Comparison of ENCODE assay signal across 14 cellular contexts in the genomic region with DNA sequence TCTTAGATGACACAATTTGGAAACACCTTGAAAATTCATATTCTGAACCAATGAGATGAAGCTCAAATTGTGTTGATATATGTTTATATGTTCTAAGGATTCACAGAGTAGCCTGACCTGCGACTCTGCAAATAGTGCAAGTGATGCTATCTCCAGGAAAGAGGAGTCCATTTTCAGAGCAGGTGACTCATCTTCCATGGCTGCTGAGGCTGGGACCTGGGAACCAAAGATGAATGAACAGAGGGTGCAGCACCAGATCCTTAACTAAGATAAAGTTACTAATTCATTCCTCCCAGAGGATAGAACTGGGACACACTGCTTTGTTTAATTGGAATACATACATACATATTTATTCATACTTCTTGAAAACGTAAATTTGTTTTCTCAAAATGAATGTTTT.
DNase-seq lines count a peak whose midpoint lies in the region; FAIRE-seq and TF ChIP-seq lines count a peak whose summit lies in the region.
"Had no signal": no experiment of that assay in that cellular context is flagged by ENCODE, and none has a peak within 500 bp of the region (broad histone marks: within the 10 kb centered on the region; RNA-seq: fewer than 3 reads in every experiment).

No MANE protein-coding gene starts in this region.

- DNase-seq in A172 (ENCODE audit: low spot score) = peak; percentile 66
- DNase-seq in ELR (ENCODE audit: low read depth) = peak; percentile 80
- DNase-seq in RCC 7860 (ENCODE audit: low spot score) = peak; percentile 79
- DNase-seq in fibroblast of villous mesenchyme (ENCODE audit: low read depth) = peak; percentile 36
- DNase-seq in adrenal gland = no peak
- DNase-seq in NCI-H524 (lab: John Stamatoyannopoulos, UW) = no peak
- DNase-seq in NCI-H1694 treated with DMSO at 0.1 percent for 48 hours (lab: John Stamatoyannopoulos, UW) = no peak
- DNase-seq in NCI-H2081 (lab: John Stamatoyannopoulos, UW) = no peak
- DNase-seq: activated CD4-positive, CD25-positive, alpha-beta regulatory T cell; activated CD8-positive, alpha-beta memory T cell treated with anti-CD3 and anti-CD28 coated beads, Interleukin-2, amount 10 ng/mL, durations not matched to agents 7 days and 5 days; activated naive CD4-positive, alpha-beta T cell; effector CD4-positive, alpha-beta T cell; foreskin melanocyte; T-cell had no signal

- no peaks in the 10 kb centered on the region for H3K27me3 ChIP-seq in adrenal gland

- intact Hi-C loops in adrenal gland (cut with DNase I) = no loop called here

- H3K4me3 ChIP-seq in fibroblast of villous mesenchyme (ENCODE audit: low read depth, low read length) = no peak overlapping the region
- H3K4me3 ChIP-seq in adrenal gland = no peak overlapping the region

- no peak for TF ChIP-seq POLR2A in adrenal gland (IDR thresholded peaks at IDR 0.05)

- no peak for FAIRE-seq in RCC 7860 (lab: Jason Lieb, UNC)

- H3K27ac ChIP-seq in adrenal gland = no peak overlapping the region

- H3K9me3 ChIP-seq in adrenal gland (replicated peaks in 1 of 3) = peaks cover 0 to 7% (median 0%) of the 10 kb centered on the region in 3 donors

- no peaks in the 10 kb centered on the region for H3K4me1 ChIP-seq in adrenal gland (replicated peaks in 1 of 2)

- H3K36me3 ChIP-seq in adrenal gland (replicated peaks in 1 of 2) = no peaks in the 10 kb centered on the region

- 63 to 67% (median 65%) methylated on average over 2 of the region's 2 CpGs for WGBS in adrenal gland, 4 donors

- TF ChIP-seq CTCF in fibroblast of villous mesenchyme (IDR thresholded peaks at IDR 0.05; ENCODE audit: insufficient read depth, low read depth, low read length) (no peak), adrenal gland (IDR thresholded peaks at IDR 0.05) (no peak)

Comparison
In these comparisons a context has a peak if more than half of its experiments do, and no peak if none do; other contexts are left out.
1. DNase-seq: peak in A172 (single experiment), ELR (single experiment), RCC 7860 (single experiment) and fibroblast of villous mesenchyme (single experiment); none in adrenal gland (0 of 7), NCI-H524 (0 of 2), NCI-H1694 treated with DMSO at 0.1 percent for 48 hours (single experiment) and NCI-H2081 (0 of 2).